ENCODE assay signal across 26 cellular contexts in genomic region chr10:21490028-21490427, GRCh38. TPM values are rescaled to one million over a fixed set of nuclear protein-coding genes. Genes with fewer than 3 reads are reported as not detected.
DNase-seq lines count a peak whose midpoint lies in the region; ATAC-seq, FAIRE-seq and TF ChIP-seq lines count a peak whose summit lies in the region.
"Had no signal": no experiment of that assay in that cellular context is flagged by ENCODE, and none has a peak within 500 bp of the region (broad histone marks: within the 10 kb centered on the region; RNA-seq: fewer than 3 reads in every experiment).

No MANE protein-coding gene starts in this region.

- peaks cover under 1% of the 10 kb centered on the region; the same call in 1 of the 2 replicates for H3F3A ChIP-seq in MM.1S (ENCODE audit: insufficient read depth, low read length)

- no peaks in the 10 kb centered on the region for H3K9me2 ChIP-seq in MM.1S (replicated peaks; ENCODE audit: insufficient read depth, low read length)

- no peak for ATAC-seq in Panc1
- no peak for ATAC-seq in K562

- CTCF ChIA-PET in Panc1 (lab: Charles Lee): no interaction called here
- CTCF ChIA-PET in K562 (lab: Yijun Ruan, JAX; ENCODE audit: low intra/inter-chr PET ratio): no interaction called here

- H3K4me3 Mint-ChIP-seq in nephron progenitor cell: no peak overlapping the region
- H3K4me3 Mint-ChIP-seq: CD14-positive monocyte; CD4-positive, alpha-beta memory T cell; CD4-positive, CD25-positive, alpha-beta regulatory T cell; CD8-positive, alpha-beta memory T cell had no signal

- H3K36me3 ChIP-seq in Panc1 (ENCODE audit: control insufficient read depth, insufficient read depth, low read length): no peaks in the 10 kb centered on the region; the same call in 1 of the 2 replicates
- H3K36me3 ChIP-seq in K562 (ENCODE audit: control insufficient read depth, insufficient read depth, low read length): no peaks in the 10 kb centered on the region
- H3K36me3 ChIP-seq in MM.1S (replicated peaks; ENCODE audit: insufficient read depth, low read length): no peaks in the 10 kb centered on the region
- H3K36me3 ChIP-seq: BE2C, BLaER1 had no signal

- no peaks in the 10 kb centered on the region for H3K79me2 ChIP-seq in K562 (ENCODE audit: control insufficient read depth, insufficient read depth, low read length)
- H3K79me2 ChIP-seq in MM.1S (ENCODE audit: low read length): no peaks in the 10 kb centered on the region

- TF ChIP-seq CTCF in Panc1 (IDR thresholded peaks at IDR 0.05): no peak
- no peak for TF ChIP-seq CTCF in K562 (IDR thresholded peaks at IDR 0.05 in 2 of 3, conservative IDR thresholded peaks at IDR 0.05 in 1 of 3; ENCODE audit: insufficient read depth in 2 of 3, low read depth in 1 of 3, low read length in 3 of 3)
- TF ChIP-seq CTCF in nephron progenitor cell (IDR thresholded peaks at IDR 0.05): no peak
- TF ChIP-seq CTCF in MM.1S (IDR thresholded peaks at IDR 0.05; ENCODE audit: low read length): no peak

- peak overlapping the region; percentile 13 for H3K27ac Mint-ChIP-seq in nephron progenitor cell
- H3K27ac Mint-ChIP-seq: CD14-positive monocyte; CD4-positive, alpha-beta memory T cell; CD4-positive, CD25-positive, alpha-beta regulatory T cell; CD8-positive, alpha-beta memory T cell had no signal

- FAIRE-seq in K562 (lab: Jason Lieb, UNC): no peak
- FAIRE-seq: A204.1, GM12891, GM19239 had no signal

- intact Hi-C loops in Panc1 (cut with micrococcal nuclease; ENCODE audit: unreplicated experiment): loop anchor here (5.0 to 10.0 kb wide), 3 partner anchors 125 to 465 kb away; no protein-coding TSS in a partner anchor
- intact Hi-C loops in K562 (cut with micrococcal nuclease): loop anchor here (5.0 to 10.0 kb wide), 2 partner anchors 115 to 213 kb away; no protein-coding TSS in a partner anchor

- BruUV-seq in Panc1 (replicated peaks; lab: Mats Ljungman, UMichigan) (no TSS peak), K562 (replicated peaks; lab: Mats Ljungman, UMichigan) (no TSS peak)

- H3K9me3 Mint-ChIP-seq in nephron progenitor cell: no peaks in the 10 kb centered on the region
- H3K9me3 Mint-ChIP-seq: CD4-positive, alpha-beta memory T cell; CD8-positive, alpha-beta memory T cell had no signal

- no peak overlapping the region for H3K4me3 ChIP-seq in Panc1 (ENCODE audit: low read depth in 2 of 2, low read length in 2 of 2)
- H3K4me3 ChIP-seq in K562: no peak overlapping the region
- H3K4me3 ChIP-seq in MM.1S (ENCODE audit: low read length): no peak overlapping the region
- H3K4me3 ChIP-seq: BLaER1 had no signal

- H3K27ac ChIP-seq in Panc1 (ENCODE audit: low read length) (peak overlapping the region; percentile 98), K562 (ENCODE audit: extremely low read depth, low read depth, low read length) (no peak overlapping the region), MM.1S (ENCODE audit: low read length) (no peak overlapping the region)
- H3K27ac ChIP-seq: BLaER1 had no signal

- TF ChIP-seq RAD21 in K562 (CRISPR knock-in tag; conservative IDR thresholded peaks at IDR 0.05 in 1 of 2, IDR thresholded peaks at IDR 0.05 in 1 of 2): no peak

- no peak for TF ChIP-seq EP300 in K562 (IDR thresholded peaks at IDR 0.05; ENCODE audit: low read length)

- WGBS in K562 (ENCODE audit: insufficient coverage, low coverage, missing lambda C conversion rate): 52% methylated on average over 4 of the region's 4 CpGs

- peaks cover 6% of the 10 kb centered on the region for H3K27me3 Mint-ChIP-seq in nephron progenitor cell (ENCODE audit: low read depth, poor library complexity)

- no peak overlapping the region for H3K9ac ChIP-seq in K562 (ENCODE audit: insufficient read depth in 1 of 2, low read depth in 2 of 2, low read length in 2 of 2)
- H3K9ac ChIP-seq in MM.1S (ENCODE audit: low read length): no peak overlapping the region
- H3K9ac ChIP-seq: BLaER1 had no signal

- H4K20me1 ChIP-seq in K562 (replicated peaks; ENCODE audit: control insufficient read depth, insufficient read depth, low read length) (no peaks in the 10 kb centered on the region), MM.1S (ENCODE audit: insufficient read depth, low read length) (no peaks in the 10 kb centered on the region)

- peaks cover 5% of the 10 kb centered on the region for H3K36me3 Mint-ChIP-seq in nephron progenitor cell (ENCODE audit: low read depth)
- H3K36me3 Mint-ChIP-seq: CD4-positive, alpha-beta memory T cell; CD4-positive, CD25-positive, alpha-beta regulatory T cell; CD8-positive, alpha-beta memory T cell had no signal

- peaks cover 49% of the 10 kb centered on the region for H3K4me1 Mint-ChIP-seq in nephron progenitor cell

- DNase-seq in Panc1 (ENCODE audit: low read depth, low spot score) (no peak), K562 (ENCODE audit: extremely low read depth in 1 of 4, low spot score in 3 of 4) (no peak), nephron progenitor cell (no peak), MM.1S (no peak), activated gamma-delta T cell (lab: John Stamatoyannopoulos, UW) (no peak)
- no peak for DNase-seq in activated effector memory CD4-positive, alpha-beta T cell treated with Interleukin-2 at 50 U/mL for 16 hours
- DNase-seq: 8988T; ACHN; BE2C; C1 segment of cervical spinal cord; CD4-positive, alpha-beta memory T cell; CD4-positive, CD25-positive, alpha-beta regulatory T cell; CD8-positive, alpha-beta memory T cell; COR-L47; DMS 273 treated with DMSO at 0.1 percent for 48 hours; DMS153; DMS53; DMS79; DND-41; EL; GF-D8 had no signal

- H3K27me3 ChIP-seq in Panc1 (ENCODE audit: control insufficient read depth, insufficient read depth, low read length): no peaks in the 10 kb centered on the region
- H3K27me3 ChIP-seq in K562 (ENCODE audit: control insufficient read depth in 2 of 2, insufficient read depth in 2 of 2, low read length in 2 of 2): no peaks in the 10 kb centered on the region
- H3K27me3 ChIP-seq in MM.1S (replicated peaks; ENCODE audit: insufficient read depth, low read length): no peaks in the 10 kb centered on the region
- H3K27me3 ChIP-seq: BE2C had no signal

- H3K4me1 ChIP-seq in Panc1 (ENCODE audit: control insufficient read depth, insufficient read depth, low read length): peaks cover 43% of the 10 kb centered on the region
- H3K4me1 ChIP-seq in K562 (replicated peaks in 1 of 2; ENCODE audit: control insufficient read depth in 2 of 2, insufficient read depth in 2 of 2, low read length in 2 of 2): peaks cover 0 to 10% of the 10 kb centered on the region in 2 experiments; a peak in 2 of 5 replicates
- H3K4me1 ChIP-seq in MM.1S (ENCODE audit: low read length): no peaks in the 10 kb centered on the region
- H3K4me1 ChIP-seq: BE2C had no signal

- POLR2A ChIA-PET in Panc1 (lab: Charles Lee): interaction anchor here (0.7 kb wide), 1 partner anchor 48 kb away, joined by 11 read pairs; no protein-coding TSS in a partner anchor
- POLR2A ChIA-PET in K562 (lab: Yijun Ruan, JAX): interaction anchor here (0.7 to 1.0 kb wide), 2 partner anchors 25 to 235 kb away, joined by 3 read pairs; no protein-coding TSS in a partner anchor

- H3K4me2 ChIP-seq in K562 (ENCODE audit: insufficient read depth, low read length): no peak overlapping the region
- H3K4me2 ChIP-seq in MM.1S (ENCODE audit: low read depth, low read length): no peak overlapping the region
- H3K4me2 ChIP-seq: BLaER1 had no signal

- H2AFZ ChIP-seq in K562 (ENCODE audit: low read depth, low read length): no peak overlapping the region
- H2AFZ ChIP-seq in MM.1S (ENCODE audit: low read length): no peak overlapping the region

- no peaks in the 10 kb centered on the region for H3K9me1 ChIP-seq in K562 (ENCODE audit: control insufficient read depth, insufficient read depth, low read length)

- in situ Hi-C loops in Panc1 (cut with HindIII; ENCODE audit: low pct_unique_long_range_greater_than_20kb, low sequenced_read_pairs) (no loop called here), K562 (cut with MboI) (loop anchor here (25.0 kb wide), 1 partner anchor 447 kb away; no protein-coding TSS in a partner anchor)

- no peak for TF ChIP-seq POLR2A in K562 (conservative IDR thresholded peaks at IDR 0.05)

- H3K9me3 ChIP-seq in Panc1 (ENCODE audit: control insufficient read depth, insufficient read depth, low read depth, low read length) (no peaks in the 10 kb centered on the region), K562 (replicated peaks; ENCODE audit: control insufficient read depth, insufficient read depth, low read depth, low read length) (no peaks in the 10 kb centered on the region; the same call in 1 of the 2 replicates), MM.1S (replicated peaks; ENCODE audit: insufficient read depth, low read length) (no peaks in the 10 kb centered on the region)
- H3K9me3 ChIP-seq: BE2C, BLaER1 had no signal

RNA-seq across cellular contexts. Expression of gene SKIDA1, which starts 35.5 kb away (rescaled TPM):
- 9.3 TPM for total RNA-seq in Panc1 (2021; ENCODE audit: unreplicated experiment)
- polyA plus RNA-seq in Panc1 (2012; ENCODE audit: insufficient read length): 5.8 TPM
- 0.44 and 0.51 TPM in 2 replicates for total RNA-seq in K562 (2011; cell fraction: chromatin; rRNA removed; ENCODE audit: low replicate concordance)
- total RNA-seq in K562 (2011; cell fraction: nucleolus; rRNA removed): 0.26 and 0.50 TPM in 2 replicates
- total RNA-seq in K562 (2011; cell fraction: nucleoplasm; rRNA removed): 0.38 and 0.51 TPM in 2 replicates
- total RNA-seq in K562 (2014; rRNA removed): 0.09 and 0.24 TPM in 2 replicates
- 0.18 and 0.45 TPM in 2 replicates for total RNA-seq in K562 (2014; rRNA removed; fragmentation: Illumina TruSeq; extraction: Trizol)
- total RNA-seq in K562 (2015; rRNA removed; fragmentation: Illumina TruSeq; extraction: Trizol): 0.36 and 0.49 TPM in 2 replicates
- 0.42 and 1.0 TPM in 2 replicates for total RNA-seq in K562 (2021)
- 0.34 and 1.1 TPM in 2 replicates for polyA plus RNA-seq in K562 (2011; rRNA removed)
- polyA plus RNA-seq in K562 (2011; cell fraction: cytosol; rRNA removed): 0.06 and 0.18 TPM in 2 replicates
- polyA plus RNA-seq in K562 (2011; cell fraction: nucleus; rRNA removed): 0.47 and 1.4 TPM in 2 replicates
- 0.25 and 0.42 TPM in 2 replicates for polyA plus RNA-seq in K562 (2012)
- 0.35 and 0.59 TPM in 2 replicates for polyA plus RNA-seq in K562 (2014; fragmentation: Illumina TruSeq; extraction: Trizol)
- under 1 TPM; 0.76 to 0.77 TPM for polyA plus RNA-seq in K562 (2014; fragmentation: Nextera tagmentation; extraction: Ambion mirVana)
- 0.05 and 1.4 TPM in 2 replicates for polyA plus RNA-seq in K562 (2014; rRNA removed)
- 0.18 and 0.35 TPM in 2 replicates for polyA minus RNA-seq in K562 (2011; rRNA and poly(A)+ RNA removed)
- polyA minus RNA-seq in K562 (2011; cell fraction: cytosol; rRNA and poly(A)+ RNA removed): 1.1 TPM in 1 of 2 replicates, not detected in the other
- polyA minus RNA-seq in K562 (2011; cell fraction: nucleus; rRNA and poly(A)+ RNA removed): 0.22 and 0.40 TPM in 2 replicates
- polyA plus RNA-seq: CD4-positive, CD25-positive, alpha-beta regulatory T cell had no signal

RNA-seq across cellular contexts. Expression of gene MLLT10, which starts 44.0 kb away (rescaled TPM):
- total RNA-seq in Panc1 (2021; ENCODE audit: unreplicated experiment): 33.4 TPM
- 28.9 TPM for polyA plus RNA-seq in Panc1 (2012; ENCODE audit: insufficient read length)
- 203 and 284 TPM in 2 replicates for total RNA-seq in K562 (2011; cell fraction: chromatin; rRNA removed; ENCODE audit: low replicate concordance)
- 117 and 140 TPM in 2 replicates for total RNA-seq in K562 (2011; cell fraction: nucleolus; rRNA removed)
- 136 and 162 TPM in 2 replicates for total RNA-seq in K562 (2011; cell fraction: nucleoplasm; rRNA removed)
- total RNA-seq in K562 (2014; rRNA removed): 65.3 and 69.9 TPM in 2 replicates
- 58.5 and 59.7 TPM in 2 replicates for total RNA-seq in K562 (2014; rRNA removed; fragmentation: Illumina TruSeq; extraction: Trizol)
- total RNA-seq in K562 (2015; rRNA removed; fragmentation: Illumina TruSeq; extraction: Trizol): 50.9 and 60.2 TPM in 2 replicates
- 58.7 and 64.2 TPM in 2 replicates for total RNA-seq in K562 (2021)
- polyA plus RNA-seq in K562 (2011; rRNA removed): 81.4 and 91.1 TPM in 2 replicates
- 46.9 and 65.5 TPM in 2 replicates for polyA plus RNA-seq in K562 (2011; cell fraction: cytosol; rRNA removed)
- polyA plus RNA-seq in K562 (2011; cell fraction: nucleus; rRNA removed): 106 and 111 TPM in 2 replicates
- polyA plus RNA-seq in K562 (2012): 41.9 and 61.1 TPM in 2 replicates
- 58.4 and 65.2 TPM in 2 replicates for polyA plus RNA-seq in K562 (2014; fragmentation: Illumina TruSeq; extraction: Trizol)
- 10 to 100 TPM; 18.8 to 25.8 TPM for polyA plus RNA-seq in K562 (2014; fragmentation: Nextera tagmentation; extraction: Ambion mirVana)
- 55.5 and 73.7 TPM in 2 replicates for polyA plus RNA-seq in K562 (2014; rRNA removed)
- polyA minus RNA-seq in K562 (2011; rRNA and poly(A)+ RNA removed): 118 and 129 TPM in 2 replicates
- 14.8 and 32.9 TPM in 2 replicates for polyA minus RNA-seq in K562 (2011; cell fraction: cytosol; rRNA and poly(A)+ RNA removed)
- 104 and 111 TPM in 2 replicates for polyA minus RNA-seq in K562 (2011; cell fraction: nucleus; rRNA and poly(A)+ RNA removed)
